Comparison of ENCODE assay signal across 1 cellular context in genomic region chr14:92601757-92602417, GRCh38.
TF ChIP-seq lines count a peak whose summit lies in the region.

No MANE protein-coding gene starts in this region.

TF ChIP-seq in IMR-90, 13 proteins besides CTCF, POLR2A, EP300 and RAD21:
- TF ChIP-seq RCOR1 (IDR thresholded peaks at IDR 0.05; ENCODE audit: insufficient replicate concordance, low read length) (no peak), NFE2L2 (IDR thresholded peaks at IDR 0.05; ENCODE audit: low read depth, low read length) (no peak), BHLHE40 (IDR thresholded peaks at IDR 0.05; ENCODE audit: low read depth, low read length) (no peak), RFX5 (IDR thresholded peaks at IDR 0.05; ENCODE audit: low read depth, low read length) (no peak), CHD1 (IDR thresholded peaks at IDR 0.05; ENCODE audit: low read depth, low read length) (no peak)
